19 cellular contexts compared by ENCODE assay signal in the genomic region with DNA sequence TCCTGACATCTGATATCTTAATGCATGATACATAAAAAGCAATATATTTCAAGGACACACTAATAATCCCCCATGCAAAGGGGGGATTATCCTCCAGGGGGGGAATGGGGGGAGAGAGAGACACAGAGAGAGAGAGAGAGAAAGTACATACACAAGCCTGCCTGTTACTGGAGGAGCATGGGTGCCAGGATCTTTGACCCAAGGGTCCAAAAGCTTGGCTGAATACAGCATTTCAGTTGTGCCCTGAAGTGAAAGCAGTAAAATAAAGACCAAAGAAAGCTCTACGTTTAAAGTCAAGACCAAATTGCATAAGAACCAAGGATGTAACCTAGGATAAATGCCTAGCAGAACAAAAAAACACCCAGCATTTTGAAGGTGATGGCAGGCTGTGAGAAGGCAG. TPM values are rescaled to one million over a fixed set of nuclear protein-coding genes. Genes with fewer than 3 reads are reported as not detected.
DNase-seq lines count a peak whose midpoint lies in the region; FAIRE-seq and TF ChIP-seq lines count a peak whose summit lies in the region.
"Had no signal": no experiment of that assay in that cellular context is flagged by ENCODE, and none has a peak within 500 bp of the region (broad histone marks: within the 10 kb centered on the region; RNA-seq: fewer than 3 reads in every experiment).

No MANE protein-coding gene starts in this region.

- TF ChIP-seq CTCF in OCI-LY1 (IDR thresholded peaks at IDR 0.05; ENCODE audit: low read length) (no peak), chondrocyte (IDR thresholded peaks at IDR 0.05) (no peak), osteoblast (IDR thresholded peaks at IDR 0.05; ENCODE audit: extremely low read depth, low read depth, low read length) (no peak), type B pancreatic cell (conservative IDR thresholded peaks at IDR 0.05) (no peak), RWPE1 (conservative IDR thresholded peaks at IDR 0.05; ENCODE audit: low read depth) (no peak)

- H3K4me3 ChIP-seq in OCI-LY1 (ENCODE audit: low read depth, low read length, poor library complexity, severe bottlenecking) (no peak overlapping the region), osteoblast (ENCODE audit: insufficient read depth, low read length) (no peak overlapping the region)

- no peaks in the 10 kb centered on the region for H3K36me3 Mint-ChIP-seq in chondrocyte (ENCODE audit: low read depth)
- no peaks in the 10 kb centered on the region for H3K36me3 Mint-ChIP-seq in type B pancreatic cell

- H3K79me2 ChIP-seq in OCI-LY1 (ENCODE audit: insufficient read depth, low read length): no peaks in the 10 kb centered on the region
- no peaks in the 10 kb centered on the region for H3K79me2 ChIP-seq in osteoblast (ENCODE audit: insufficient read depth, low read length)

- H4K20me1 ChIP-seq in OCI-LY1 (ENCODE audit: insufficient read depth, low read length): no peaks in the 10 kb centered on the region
- no peaks in the 10 kb centered on the region for H4K20me1 ChIP-seq in osteoblast (ENCODE audit: insufficient read depth, low read length)

- no peak overlapping the region; the same call in 1 of the 2 replicates for H3K9ac ChIP-seq in OCI-LY1 (ENCODE audit: low read length)

- H3K27ac ChIP-seq in OCI-LY1 (ENCODE audit: low read depth, low read length, poor library complexity, severe bottlenecking): peak overlapping the region; percentile 39
- no peak overlapping the region for H3K27ac ChIP-seq in osteoblast (ENCODE audit: low read depth, low read length)
- H3K27ac ChIP-seq in RWPE1: no peak overlapping the region
- H3K27ac ChIP-seq: HL-60 had no signal

- peak overlapping the region; percentile 30; the same call in 1 of the 2 replicates for H3K4me2 ChIP-seq in OCI-LY1 (ENCODE audit: low read length)
- H3K4me2 ChIP-seq in osteoblast (ENCODE audit: insufficient read depth, low read length): no peak overlapping the region

- H3K9me2 ChIP-seq in OCI-LY1 (ENCODE audit: low read depth, low read length): no peaks in the 10 kb centered on the region

- H3K27me3 ChIP-seq in OCI-LY1 (ENCODE audit: insufficient read depth, low read length) (no peaks in the 10 kb centered on the region), osteoblast (ENCODE audit: insufficient read depth, low read length) (no peaks in the 10 kb centered on the region)

- H3K27me3 Mint-ChIP-seq in chondrocyte (ENCODE audit: low read depth): no peaks in the 10 kb centered on the region
- H3K27me3 Mint-ChIP-seq in type B pancreatic cell: no peaks in the 10 kb centered on the region
- H3K27me3 Mint-ChIP-seq: B cell; CD4-positive, alpha-beta T cell had no signal

- peak; percentile 33 for FAIRE-seq in GM18507 (lab: Jason Lieb, UNC)
- FAIRE-seq: A204.1, D721Med, G401.6, GM12891, H54 had no signal

- peaks cover 14% of the 10 kb centered on the region; the same call in 1 of the 2 replicates for H3F3A ChIP-seq in OCI-LY1 (ENCODE audit: insufficient read depth, low read length)

- POLR2A ChIA-PET in RWPE1 (lab: Yijun Ruan, JAX; ENCODE audit: low non-redundant PET): no interaction called here

- peaks cover 49% of the 10 kb centered on the region for H3K4me1 Mint-ChIP-seq in chondrocyte (ENCODE audit: low read depth)
- H3K4me1 Mint-ChIP-seq in type B pancreatic cell (ENCODE audit: unreplicated experiment): peaks cover 14% of the 10 kb centered on the region

- H3K9me3 ChIP-seq in OCI-LY1 (ENCODE audit: low read length) (no peaks in the 10 kb centered on the region), osteoblast (ENCODE audit: low read depth, low read length) (no peaks in the 10 kb centered on the region)

- no peak for DNase-seq in GM18507 (ENCODE audit: extremely low spot score, insufficient read length, low read depth)
- no peak for DNase-seq in chondrocyte (ENCODE audit: low spot score)
- DNase-seq in osteoblast (ENCODE audit: insufficient read length, low spot score, missing footprints): no peak
- DNase-seq in SHP77 treated with DMSO at 0.1 percent for 48 hours (lab: John Stamatoyannopoulos, UW): no peak
- no peak for DNase-seq in type B pancreatic cell (ENCODE audit: extremely low spot score, unreplicated experiment)
- no peak for DNase-seq in RWPE1 (ENCODE audit: low spot score)
- DNase-seq: C1 segment of cervical spinal cord; CD4-positive, alpha-beta T cell; DMS153; DMS79 treated with DMSO at 0.1 percent for 48 hours; EL had no signal

- H3K36me3 ChIP-seq in OCI-LY1 (ENCODE audit: insufficient read depth, low read length): no peaks in the 10 kb centered on the region
- H3K36me3 ChIP-seq in osteoblast (ENCODE audit: insufficient read depth, low read length): no peaks in the 10 kb centered on the region

- H3K27ac Mint-ChIP-seq in chondrocyte (ENCODE audit: unreplicated experiment): peak overlapping the region; percentile 51
- no peak overlapping the region for H3K27ac Mint-ChIP-seq in type B pancreatic cell
- H3K27ac Mint-ChIP-seq: B cell; CD4-positive, alpha-beta T cell had no signal

- no peak overlapping the region for H2AFZ ChIP-seq in OCI-LY1 (ENCODE audit: low read length)
- peak overlapping the region; percentile 54 for H2AFZ ChIP-seq in osteoblast (ENCODE audit: low read length)

- CTCF ChIA-PET in RWPE1 (lab: Yijun Ruan, JAX): interaction anchor here (0.7 to 1.0 kb wide), 2 partner anchors 130 to 273 kb away, joined by 3 read pairs; no protein-coding TSS in a partner anchor

- H3K4me3 Mint-ChIP-seq in chondrocyte (ENCODE audit: unreplicated experiment) (no peak overlapping the region), type B pancreatic cell (no peak overlapping the region)
- H3K4me3 Mint-ChIP-seq: B cell; CD4-positive, alpha-beta T cell had no signal

- peaks cover 99% of the 10 kb centered on the region for H3K4me1 ChIP-seq in OCI-LY1 (ENCODE audit: insufficient read depth, low read length, severe bottlenecking)
- peaks cover 12% of the 10 kb centered on the region for H3K4me1 ChIP-seq in osteoblast (ENCODE audit: insufficient read depth, low read length)

- no peaks in the 10 kb centered on the region for H3K9me3 Mint-ChIP-seq in chondrocyte (ENCODE audit: low read depth)
- H3K9me3 Mint-ChIP-seq in type B pancreatic cell: peaks cover 4% of the 10 kb centered on the region
- H3K9me3 Mint-ChIP-seq: CD4-positive, alpha-beta T cell had no signal

RNA-seq across cellular contexts. Expression of a gene that starts 27.8 kb away (rescaled TPM):
- total RNA-seq in chondrocyte (0.40 to 1.3 TPM (median 0.56 TPM) in 3 replicates), osteoblast (30.9 and 35.1 TPM in 2 replicates), type B pancreatic cell (ENCODE audit: low replicate concordance) (15.6 and 23.3 TPM in 2 replicates)
- total RNA-seq: CD4-positive, alpha-beta T cell had no signal
